In the genomic region with DNA sequence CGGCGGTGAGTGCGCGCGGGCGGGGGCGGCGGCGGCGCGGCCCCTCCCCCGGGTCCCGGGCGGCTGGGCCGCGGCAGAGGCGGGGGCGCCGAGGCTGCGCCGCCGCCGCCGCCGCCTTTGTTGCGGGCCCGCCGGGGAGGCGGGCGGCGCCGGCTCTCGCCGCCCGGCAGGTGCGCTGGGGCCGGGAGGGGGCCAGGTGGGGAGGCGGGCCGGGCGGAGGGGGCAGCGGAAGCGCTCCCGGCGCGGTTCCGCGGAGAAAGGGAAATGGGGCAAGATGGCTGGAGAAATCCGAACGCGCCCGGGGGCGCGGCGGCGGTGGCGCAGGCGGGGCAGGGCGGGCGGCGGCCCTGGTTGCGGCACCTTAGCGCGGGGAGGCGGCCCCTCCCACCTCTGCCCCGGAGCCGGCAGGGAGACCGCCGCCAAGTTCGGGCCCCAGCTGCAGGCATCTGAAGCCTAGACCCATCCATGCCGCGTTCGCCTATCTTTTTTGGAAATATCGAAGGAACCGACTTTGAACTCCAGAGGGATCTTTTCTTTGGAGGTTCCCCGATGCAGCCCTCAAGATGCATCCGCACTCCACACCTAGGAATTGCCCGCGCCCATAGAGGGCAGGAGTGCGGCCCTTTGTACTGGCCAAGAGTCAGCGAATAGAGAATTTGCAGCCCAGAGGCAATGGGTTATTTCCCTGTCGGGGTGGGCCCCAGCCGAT, we compare ENCODE assay signal across 8 cellular contexts. TPM values are rescaled to one million over a fixed set of nuclear protein-coding genes. Genes with fewer than 3 reads are reported as not detected.
DNase-seq lines count a peak whose midpoint lies in the region; ATAC-seq and TF ChIP-seq lines count a peak whose summit lies in the region.

No MANE protein-coding gene starts in this region.

- H3K4me1 Mint-ChIP-seq in activated CD8-positive, alpha-beta memory T cell treated with anti-CD3 and anti-CD28 coated beads, Interleukin-2, amount 10 ng/mL, durations not matched to agents 7 days and 5 days: peaks cover 42% of the 10 kb centered on the region

- no peaks in the 10 kb centered on the region for H3K27me3 Mint-ChIP-seq in activated CD8-positive, alpha-beta memory T cell treated with anti-CD3 and anti-CD28 coated beads, Interleukin-2, amount 10 ng/mL, durations not matched to agents 7 days and 5 days

- H3K4me1 ChIP-seq in muscle layer of colon (ENCODE audit: insufficient read depth, low read length): peaks cover 57% of the 10 kb centered on the region

- peak overlapping the region; percentile 72 for H3K4me3 ChIP-seq in epithelial cell of esophagus (ENCODE audit: low read length)
- peak overlapping the region; percentile 39 to 72 for H3K4me3 ChIP-seq in muscle layer of colon (ENCODE audit: low read depth in 1 of 2, low read length in 2 of 2)

- CTCF ChIA-PET in activated CD8-positive, alpha-beta memory T cell treated with anti-CD3 and anti-CD28 coated beads, Interleukin-2, amount 10 ng/mL, durations not matched to agents 7 days and 5 days (lab: Charles Lee): interaction anchor here (0.6 to 1.6 kb wide), 9 partner anchors 12 to 220 kb away, joined by 3 to 6 read pairs (median 4); a partner anchor contains a TSS

- H3K36me3 Mint-ChIP-seq in activated CD8-positive, alpha-beta memory T cell treated with anti-CD3 and anti-CD28 coated beads, Interleukin-2, amount 10 ng/mL, durations not matched to agents 7 days and 5 days: peaks cover 27% of the 10 kb centered on the region

- TF ChIP-seq CTCF in epithelial cell of esophagus (IDR thresholded peaks at IDR 0.05; ENCODE audit: insufficient read depth, low read depth, low read length, missing control alignments): peak; percentile 12

- no peaks in the 10 kb centered on the region for H3K9me3 ChIP-seq in muscle layer of colon (ENCODE audit: low read length)

- ATAC-seq in GM18858 (IDR thresholded peaks at IDR 0.05; ENCODE audit: unreplicated experiment) (peak; percentile 19), HG03095 (IDR thresholded peaks at IDR 0.05; ENCODE audit: unreplicated experiment) (peak; percentile 35)
- peak; percentile 47 for ATAC-seq in activated CD8-positive, alpha-beta memory T cell treated with anti-CD3 and anti-CD28 coated beads, Interleukin-2, amount 10 ng/mL, durations not matched to agents 7 days and 5 days

- H3K9ac ChIP-seq in muscle layer of colon (ENCODE audit: low read length): peak overlapping the region; percentile 51

- no peaks in the 10 kb centered on the region for H3K27me3 ChIP-seq in muscle layer of colon (ENCODE audit: control insufficient read depth in 1 of 2, insufficient read depth in 2 of 2, low read length in 2 of 2)

- peak overlapping the region; percentile 64 for H3K27ac Mint-ChIP-seq in activated CD8-positive, alpha-beta memory T cell treated with anti-CD3 and anti-CD28 coated beads, Interleukin-2, amount 10 ng/mL, durations not matched to agents 7 days and 5 days

- peaks cover 38% of the 10 kb centered on the region for H3K36me3 ChIP-seq in muscle layer of colon (ENCODE audit: insufficient read depth, low read length)

- H3K9me3 Mint-ChIP-seq in activated CD8-positive, alpha-beta memory T cell treated with anti-CD3 and anti-CD28 coated beads, Interleukin-2, amount 10 ng/mL, durations not matched to agents 7 days and 5 days (ENCODE audit: low read depth): no peaks in the 10 kb centered on the region

- DNase-seq in AG08396 (ENCODE audit: low spot score): peak; percentile 67
- DNase-seq in NCI-H526 (lab: John Stamatoyannopoulos, UW): peak; percentile 64 to 92
- DNase-seq in activated CD8-positive, alpha-beta memory T cell treated with anti-CD3 and anti-CD28 coated beads, Interleukin-2, amount 10 ng/mL, durations not matched to agents 7 days and 5 days: peak; percentile 56
- DNase-seq in epithelial cell of esophagus (ENCODE audit: low read depth): peak; percentile 56
- DNase-seq in stimulated activated CD8-positive, alpha-beta memory T cell treated with anti-CD3 and anti-CD28 coated beads, Interleukin-7, amount 100 ng/mL, for 24 hours (ENCODE audit: low read depth): peak; percentile 20

- peak overlapping the region; percentile 88 for H3K4me3 Mint-ChIP-seq in activated CD8-positive, alpha-beta memory T cell treated with anti-CD3 and anti-CD28 coated beads, Interleukin-2, amount 10 ng/mL, durations not matched to agents 7 days and 5 days

- peak overlapping the region; percentile 93 for H3K27ac ChIP-seq in muscle layer of colon (ENCODE audit: low read depth, low read length)

RNA-seq across cellular contexts. Expression of a gene that starts 0.5 kb away (rescaled TPM):
- total RNA-seq in activated CD8-positive, alpha-beta memory T cell treated with anti-CD3 and anti-CD28 coated beads, Interleukin-2, amount 10 ng/mL, durations not matched to agents 7 days and 5 days: 10 to 100 TPM; 41.0 to 50.9 TPM

RNA-seq across cellular contexts. Expression of a gene that starts 36.3 kb away (rescaled TPM):
- total RNA-seq in activated CD8-positive, alpha-beta memory T cell treated with anti-CD3 and anti-CD28 coated beads, Interleukin-2, amount 10 ng/mL, durations not matched to agents 7 days and 5 days: 10 to 100 TPM; 18.1 to 18.8 TPM

Comparison
In these comparisons a context has a peak if more than half of its experiments do, and no peak if none do; other contexts are left out.
1. Peak in every context shown above with its lines: DNase-seq, ATAC-seq, H3K4me3 ChIP-seq and H3K27ac ChIP-seq.
2. DNase-seq: peak in every context shown above with its lines; median percentile 78 in NCI-H526; 67 in AG08396; 56 in activated CD8-positive, alpha-beta memory T cell treated with anti-CD3 and anti-CD28 coated beads, Interleukin-2, amount 10 ng/mL, durations not matched to agents 7 days and 5 days; 56 in epithelial cell of esophagus; 20 in stimulated activated CD8-positive, alpha-beta memory T cell treated with anti-CD3 and anti-CD28 coated beads, Interleukin-7, amount 100 ng/mL, for 24 hours.